1 cellular context compared by ENCODE assay signal in genomic region chr2:242075683-242076082, GRCh38.
TF ChIP-seq lines count a peak whose summit lies in the region.

No MANE protein-coding gene starts in this region.

TF ChIP-seq in IMR-90, 13 proteins besides CTCF, POLR2A, EP300 and RAD21 (continued from another document):
- no peak for TF ChIP-seq USF2 (IDR thresholded peaks at IDR 0.05; ENCODE audit: low read depth, low read length)
- no peak for TF ChIP-seq MAZ (IDR thresholded peaks at IDR 0.05; ENCODE audit: borderline replicate concordance, low read depth, low read length)
- no peak for TF ChIP-seq CHD1 (IDR thresholded peaks at IDR 0.05; ENCODE audit: low read depth, low read length)
- no peak for TF ChIP-seq MXI1 (IDR thresholded peaks at IDR 0.05; ENCODE audit: borderline replicate concordance, low read depth, low read length)
- no peak for TF ChIP-seq BHLHE40 (IDR thresholded peaks at IDR 0.05; ENCODE audit: low read depth, low read length)
